ENCODE assay signal across 18 cellular contexts in genomic region chr2:143720093-143720664, GRCh38.
DNase-seq lines count a peak whose midpoint lies in the region; ATAC-seq and TF ChIP-seq lines count a peak whose summit lies in the region.
"Had no signal": no experiment of that assay in that cellular context is flagged by ENCODE, and none has a peak within 500 bp of the region (broad histone marks: within the 10 kb centered on the region; RNA-seq: fewer than 3 reads in every experiment).

No MANE protein-coding gene starts in this region.

- no peak for ATAC-seq in GM21717 (IDR thresholded peaks at IDR 0.05; ENCODE audit: unreplicated experiment)
- ATAC-seq: activated CD8-positive, alpha-beta T cell treated with anti-CD3 and anti-CD28 coated beads, Interleukin-2, amount 10 ng/mL, durations not matched to agents 7 days and 5 days; activated T-cell treated with anti-CD3 and anti-CD28 coated beads, Interleukin-2, amount 50 U/mL, for 4 hours; psoas muscle had no signal

- H4K20me1 ChIP-seq in OCI-LY3 (ENCODE audit: insufficient read depth, low read length) = no peaks in the 10 kb centered on the region

- no TSS peak for BruUV-seq in A673 (replicated peaks; lab: Mats Ljungman, UMichigan)

- no peaks in the 10 kb centered on the region for H3K9me3 ChIP-seq in OCI-LY3 (ENCODE audit: insufficient read depth, low read length)
- no peaks in the 10 kb centered on the region for H3K9me3 ChIP-seq in A673 (ENCODE audit: low read depth, low read length, poor library complexity, severe bottlenecking)
- H3K9me3 ChIP-seq: ascending aorta, psoas muscle, suprapubic skin had no signal

- peak overlapping the region; percentile 60 for H3K4me2 ChIP-seq in OCI-LY3 (ENCODE audit: low read length)

- H3K36me3 ChIP-seq in OCI-LY3 (replicated peaks; ENCODE audit: low read depth, low read length) (no peaks in the 10 kb centered on the region), A673 (ENCODE audit: insufficient read depth, low read length, poor library complexity, severe bottlenecking) (no peaks in the 10 kb centered on the region)
- H3K36me3 ChIP-seq: ascending aorta, suprapubic skin had no signal

- POLR2A ChIA-PET in A673 (lab: Charles Lee; ENCODE audit: low non-redundant PET) = no interaction called here

- no peak overlapping the region for H3K27ac ChIP-seq in OCI-LY3 (ENCODE audit: low read length)
- H3K27ac ChIP-seq in A673 (ENCODE audit: low read depth, low read length, poor library complexity, severe bottlenecking) = no peak overlapping the region
- H3K27ac ChIP-seq: ascending aorta, psoas muscle, suprapubic skin had no signal

- H3K9ac ChIP-seq in OCI-LY3 (ENCODE audit: low read length) = peak overlapping the region; percentile 20; the same call in 1 of the 2 replicates

- peak; percentile 54 for TF ChIP-seq CTCF in LNCaP clone FGC (IDR thresholded peaks at IDR 0.05; ENCODE audit: control insufficient read depth, extremely low read depth, insufficient read depth)
- TF ChIP-seq CTCF in OCI-LY3 (IDR thresholded peaks at IDR 0.05; ENCODE audit: low read depth, low read length) = peak; percentile 66
- TF ChIP-seq CTCF in A673 (conservative IDR thresholded peaks at IDR 0.05; ENCODE audit: low read depth, low read length) = no peak

- H3K4me3 ChIP-seq in LNCaP clone FGC (ENCODE audit: low read depth, low read length) = no peak overlapping the region
- H3K4me3 ChIP-seq in OCI-LY3 (ENCODE audit: low read length) = peak overlapping the region; percentile 14; the same call in 1 of the 2 replicates
- no peak overlapping the region for H3K4me3 ChIP-seq in A673 (ENCODE audit: low read depth, low read length, poor library complexity, severe bottlenecking)
- H3K4me3 ChIP-seq: ascending aorta, psoas muscle, suprapubic skin had no signal

- H3K79me2 ChIP-seq in OCI-LY3 (ENCODE audit: low read length) = no peaks in the 10 kb centered on the region

- DNase-seq in ELF-1 (ENCODE audit: low read depth, low spot score) (peak; percentile 38), LNCaP clone FGC (ENCODE audit: low read depth) (no peak), iPS-NIHi11 (ENCODE audit: low spot score) (peak; percentile 29), A673 (ENCODE audit: low spot score) (no peak), NK-92 (lab: John Stamatoyannopoulos, UW; ENCODE audit: unreplicated experiment) (no peak)
- DNase-seq: activated CD4-positive, CD25-positive, alpha-beta regulatory T cell; activated CD8-positive, alpha-beta T cell treated with anti-CD3 and anti-CD28 coated beads, Interleukin-2, amount 10 ng/mL, durations not matched to agents 7 days and 5 days; activated naive CD4-positive, alpha-beta T cell treated with anti-CD3 and anti-CD28 coated beads, Interleukin-2, amount 50 U/mL, for 16 hours; activated T-cell treated with anti-CD3 and anti-CD28 coated beads, Interleukin-2, amount 50 U/mL, for 4 hours; KBM-7; kidney glomerular epithelial cell; NCI-H510A; nephron progenitor cell; psoas muscle had no signal

- intact Hi-C loops in A673 (cut with micrococcal nuclease; ENCODE audit: unreplicated experiment) = no loop called here

- no peak overlapping the region; the same call in 1 of the 2 replicates for H2AFZ ChIP-seq in OCI-LY3 (ENCODE audit: low read depth, low read length)

- CTCF ChIA-PET in A673 (lab: Charles Lee) = no interaction called here

- H3K4me1 ChIP-seq in OCI-LY3 (ENCODE audit: low read length) (peaks cover 37% of the 10 kb centered on the region), A673 (ENCODE audit: insufficient read depth, low read length, poor library complexity, severe bottlenecking) (no peaks in the 10 kb centered on the region)
- H3K4me1 ChIP-seq: psoas muscle had no signal

- H3K27me3 ChIP-seq in OCI-LY3 (ENCODE audit: low read depth, low read length) (no peaks in the 10 kb centered on the region), A673 (replicated peaks; ENCODE audit: insufficient read depth, low read depth, low read length, poor library complexity) (no peaks in the 10 kb centered on the region)
- H3K27me3 ChIP-seq: ascending aorta, suprapubic skin had no signal

Comparison
In these comparisons a context has a peak if more than half of its experiments do, and no peak if none do; other contexts are left out.
1. DNase-seq: peak in ELF-1 (single experiment) and iPS-NIHi11 (single experiment); none in LNCaP clone FGC (single experiment), A673 (single experiment) and NK-92 (single experiment).